In the genomic region with DNA sequence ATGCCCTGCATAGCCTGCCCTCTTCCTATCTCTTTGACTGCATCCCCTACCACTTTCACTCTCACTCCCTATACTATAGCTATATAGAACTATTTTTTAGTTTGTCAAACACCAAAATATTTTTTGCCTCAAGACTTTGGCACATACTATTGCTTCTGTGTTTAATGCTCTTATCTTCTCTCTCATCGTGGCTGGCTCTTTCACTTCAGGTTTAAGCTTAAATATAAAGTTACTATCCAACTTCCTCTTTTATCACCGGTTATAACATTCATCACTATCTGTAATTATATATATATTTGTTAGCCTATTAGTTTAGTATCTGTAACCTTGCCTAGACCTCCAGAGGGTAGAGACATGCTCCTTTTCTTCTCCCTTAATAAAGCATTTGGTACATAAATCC, we compare ENCODE assay signal across 23 cellular contexts. TPM values are rescaled to one million over a fixed set of nuclear protein-coding genes. Genes with fewer than 3 reads are reported as not detected.
DNase-seq lines count a peak whose midpoint lies in the region; ATAC-seq lines count a peak whose summit lies in the region.
"Had no signal": no experiment of that assay in that cellular context is flagged by ENCODE, and none has a peak within 500 bp of the region (broad histone marks: within the 10 kb centered on the region; RNA-seq: fewer than 3 reads in every experiment).

No MANE protein-coding gene starts in this region.

- H3K27me3 ChIP-seq in adipocyte (replicated peaks; ENCODE audit: control insufficient read depth, insufficient read depth, low read length): no peaks in the 10 kb centered on the region
- no peaks in the 10 kb centered on the region for H3K27me3 ChIP-seq in skeletal muscle satellite cell (ENCODE audit: control insufficient read depth, insufficient read depth, low read length)
- H3K27me3 ChIP-seq: suprapubic skin, uterus had no signal

- peaks cover 5% of the 10 kb centered on the region for H3K9me3 ChIP-seq in adipocyte (ENCODE audit: control insufficient read depth, low read length)
- H3K9me3 ChIP-seq in skeletal muscle satellite cell (replicated peaks; ENCODE audit: low read length): no peaks in the 10 kb centered on the region
- H3K9me3 ChIP-seq: uterus had no signal

- DNase-seq in SIG-M5 treated with dmso at 0.1 percent for 504 hours (lab: John Stamatoyannopoulos, UW; ENCODE audit: unreplicated experiment): peak; percentile 11
- DNase-seq in SIG-M5 (lab: John Stamatoyannopoulos, UW): no peak
- peak; percentile 3 for DNase-seq in adipocyte (ENCODE audit: low read depth)
- no peak for DNase-seq in NCI-H2081 treated with DMSO at 0.1 percent for 48 hours (lab: John Stamatoyannopoulos, UW)
- DNase-seq in NCI-H2171 treated with DMSO at 0.1 percent for 48 hours (lab: John Stamatoyannopoulos, UW): no peak
- DNase-seq in NCI-H1048 (lab: John Stamatoyannopoulos, UW): no peak
- DNase-seq: activated naive CD4-positive, alpha-beta T cell treated with anti-CD3 and anti-CD28 coated beads for 36 hours; activated T-cell treated with anti-CD3 and anti-CD28 coated beads, Interleukin-2, amount 50 U/mL, for 4 hours; anterior cingulate cortex; Calu3; central memory CD4-positive, alpha-beta T cell; effector CD4-positive, alpha-beta T cell; H7; NCI-H2227 treated with DMSO at 0.1 percent for 48 hours; NCI-H82; nucleus accumbens; SK-N-SH; uterus had no signal

- H3K4me3 ChIP-seq in adipocyte (ENCODE audit: low read length): no peak overlapping the region
- H3K4me3 ChIP-seq in skeletal muscle satellite cell (ENCODE audit: low read length): no peak overlapping the region
- H3K4me3 ChIP-seq: suprapubic skin, uterus had no signal

- H3K9ac ChIP-seq in adipocyte (ENCODE audit: low read length) (no peak overlapping the region), skeletal muscle satellite cell (ENCODE audit: low read depth, low read length) (peak overlapping the region; percentile 60)
- H3K9ac ChIP-seq: SK-N-SH had no signal

- no peaks in the 10 kb centered on the region for H3K36me3 ChIP-seq in adipocyte (ENCODE audit: control insufficient read depth, insufficient read depth, low read length, severe bottlenecking)
- H3K36me3 ChIP-seq in skeletal muscle satellite cell (ENCODE audit: insufficient read depth, low read length): no peaks in the 10 kb centered on the region
- H3K36me3 ChIP-seq: suprapubic skin, uterus had no signal

- peak overlapping the region; percentile 62 for H3K4me2 ChIP-seq in skeletal muscle satellite cell (ENCODE audit: low read length)
- H3K4me2 ChIP-seq: SK-N-SH had no signal

- H3K4me1 ChIP-seq in adipocyte (ENCODE audit: control insufficient read depth, insufficient read depth, low read length): peaks cover 7% of the 10 kb centered on the region
- peaks cover 18% of the 10 kb centered on the region for H3K4me1 ChIP-seq in skeletal muscle satellite cell (ENCODE audit: control insufficient read depth, insufficient read depth, low read length)
- H3K4me1 ChIP-seq: suprapubic skin, uterus had no signal

- peak; percentile 52 for ATAC-seq in HG03378 (IDR thresholded peaks at IDR 0.05; ENCODE audit: unreplicated experiment)
- ATAC-seq: activated T-cell treated with anti-CD3 and anti-CD28 coated beads, Interleukin-2, amount 50 U/mL, for 4 hours; esophagus mucosa; HepG2 had no signal

RNA-seq across cellular contexts. Expression of gene HMGB2, which starts 11.5 kb away (rescaled TPM):
- total RNA-seq in skeletal muscle satellite cell (2012; rRNA removed): 46.3 and 64.9 TPM in 2 replicates

RNA-seq across cellular contexts. Expression of gene SAP30, which starts 25.1 kb away (rescaled TPM):
- total RNA-seq in skeletal muscle satellite cell (2012; rRNA removed): 20.8 and 37.1 TPM in 2 replicates

RNA-seq across cellular contexts. Expression of gene SCRG1, which starts 53.3 kb away (rescaled TPM):
- total RNA-seq in skeletal muscle satellite cell (2012; rRNA removed): under 0.01 and 0.66 TPM in 2 replicates
- total RNA-seq: activated naive CD4-positive, alpha-beta T cell treated with anti-CD3 and anti-CD28 coated beads for 36 hours; activated T-cell treated with anti-CD3 and anti-CD28 coated beads, Interleukin-2, amount 50 U/mL, for 4 hours; Calu3; H7; HepG2 had no signal

Comparison
In these comparisons a context has a peak if more than half of its experiments do, and no peak if none do; other contexts are left out.
1. DNase-seq: peak in SIG-M5 treated with dmso at 0.1 percent for 504 hours (single experiment) and adipocyte (single experiment); none in SIG-M5 (single experiment), NCI-H2081 treated with DMSO at 0.1 percent for 48 hours (single experiment), NCI-H2171 treated with DMSO at 0.1 percent for 48 hours (single experiment) and NCI-H1048 (single experiment).